In genomic region chr20:39874049-39874893, GRCh38 we compare ENCODE assay signal across 8 cellular contexts.
DNase-seq lines count a peak whose midpoint lies in the region; ATAC-seq and TF ChIP-seq lines count a peak whose summit lies in the region.

No MANE protein-coding gene starts in this region.

- peak; percentile 74 for DNase-seq in GM03348 (ENCODE audit: low spot score)
- DNase-seq in HT1080 (ENCODE audit: low read depth): peak; percentile 75
- peak; percentile 39 to 53 for DNase-seq in breast epithelium (ENCODE audit: low spot score in 2 of 2)
- DNase-seq in kidney tubule cell (ENCODE audit: low spot score): peak; percentile 82
- peak; percentile 81 to 82 for DNase-seq in suprapubic skin (ENCODE audit: low spot score in 2 of 2)
- DNase-seq in NCI-H2107 treated with DMSO at 0.1 percent for 48 hours (lab: John Stamatoyannopoulos, UW; ENCODE audit: unreplicated experiment): no peak

- H3K4me3 ChIP-seq in OCI-LY1 (ENCODE audit: low read depth, low read length, poor library complexity, severe bottlenecking) (no peak overlapping the region), breast epithelium (no peak overlapping the region), suprapubic skin (no peak overlapping the region)

- peak; percentile 87 for ATAC-seq in GM21367 (IDR thresholded peaks at IDR 0.05; ENCODE audit: unreplicated experiment)

- no peak for TF ChIP-seq EP300 in suprapubic skin (IDR thresholded peaks at IDR 0.05)

- no peaks in the 10 kb centered on the region for H3K27me3 ChIP-seq in OCI-LY1 (ENCODE audit: insufficient read depth, low read length)
- no peaks in the 10 kb centered on the region for H3K27me3 ChIP-seq in breast epithelium
- no peaks in the 10 kb centered on the region for H3K27me3 ChIP-seq in suprapubic skin

- TF ChIP-seq POLR2A in breast epithelium (IDR thresholded peaks at IDR 0.05) (no peak), suprapubic skin (IDR thresholded peaks at IDR 0.05) (no peak)

- WGBS in suprapubic skin: 59% methylated on average over 8 of the region's 8 CpGs

- no peak overlapping the region for H3K9ac ChIP-seq in OCI-LY1 (ENCODE audit: low read length)

- H3K9me2 ChIP-seq in OCI-LY1 (ENCODE audit: low read depth, low read length): no peaks in the 10 kb centered on the region

- TF ChIP-seq CTCF in OCI-LY1 (IDR thresholded peaks at IDR 0.05; ENCODE audit: low read length) (peak; percentile 76), breast epithelium (IDR thresholded peaks at IDR 0.05) (peak in 2 of 3 donors; percentile 50 to 72), suprapubic skin (IDR thresholded peaks at IDR 0.05) (peak; percentile 48 to 67)

- H3F3A ChIP-seq in OCI-LY1 (ENCODE audit: insufficient read depth, low read length): no peaks in the 10 kb centered on the region

- no peaks in the 10 kb centered on the region for H3K4me1 ChIP-seq in OCI-LY1 (ENCODE audit: insufficient read depth, low read length, severe bottlenecking)
- no peaks in the 10 kb centered on the region for H3K4me1 ChIP-seq in breast epithelium
- H3K4me1 ChIP-seq in suprapubic skin: peaks cover 48% of the 10 kb centered on the region

- H3K36me3 ChIP-seq in OCI-LY1 (ENCODE audit: insufficient read depth, low read length) (no peaks in the 10 kb centered on the region), breast epithelium (no peaks in the 10 kb centered on the region), suprapubic skin (no peaks in the 10 kb centered on the region)

- no peaks in the 10 kb centered on the region for H4K20me1 ChIP-seq in OCI-LY1 (ENCODE audit: insufficient read depth, low read length)

- intact Hi-C loops in breast epithelium (cut with DNase I; ENCODE audit: low total_unique reads): no loop called here

- no peak overlapping the region for H3K27ac ChIP-seq in OCI-LY1 (ENCODE audit: low read depth, low read length, poor library complexity, severe bottlenecking)
- H3K27ac ChIP-seq in breast epithelium: no peak overlapping the region
- H3K27ac ChIP-seq in suprapubic skin: no peak overlapping the region

- no peak overlapping the region for H3K4me2 ChIP-seq in OCI-LY1 (ENCODE audit: low read length)

- H2AFZ ChIP-seq in OCI-LY1 (ENCODE audit: low read length): no peak overlapping the region

- no peaks in the 10 kb centered on the region for H3K9me3 ChIP-seq in OCI-LY1 (ENCODE audit: low read length)
- H3K9me3 ChIP-seq in breast epithelium: no peaks in the 10 kb centered on the region
- H3K9me3 ChIP-seq in suprapubic skin: no peaks in the 10 kb centered on the region

- no peaks in the 10 kb centered on the region for H3K79me2 ChIP-seq in OCI-LY1 (ENCODE audit: insufficient read depth, low read length)
